In the genomic region with DNA sequence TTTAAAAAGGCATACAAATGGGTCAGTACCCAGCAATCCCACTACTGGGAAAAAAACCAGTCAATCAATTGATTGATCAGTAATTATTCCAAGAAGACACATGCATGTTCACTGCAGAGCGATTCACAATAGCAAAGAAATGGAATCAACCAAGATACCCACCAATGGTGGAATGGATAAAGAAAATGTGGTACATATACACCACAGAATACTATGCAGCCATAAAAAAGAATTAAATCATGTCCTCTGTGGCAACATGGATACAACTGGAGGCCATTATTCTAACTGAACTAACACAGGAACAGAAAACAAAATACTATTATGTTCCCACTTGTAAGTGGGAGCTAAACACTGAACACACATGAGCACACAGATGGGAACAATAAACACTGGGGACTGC, we compare ENCODE assay signal across 1 cellular context.
TF ChIP-seq lines count a peak whose summit lies in the region.

No MANE protein-coding gene starts in this region.

TF ChIP-seq in HEK293, 187 proteins besides CTCF, POLR2A, EP300 and RAD21 (continued from another document):
- TF ChIP-seq, protein P1, sequence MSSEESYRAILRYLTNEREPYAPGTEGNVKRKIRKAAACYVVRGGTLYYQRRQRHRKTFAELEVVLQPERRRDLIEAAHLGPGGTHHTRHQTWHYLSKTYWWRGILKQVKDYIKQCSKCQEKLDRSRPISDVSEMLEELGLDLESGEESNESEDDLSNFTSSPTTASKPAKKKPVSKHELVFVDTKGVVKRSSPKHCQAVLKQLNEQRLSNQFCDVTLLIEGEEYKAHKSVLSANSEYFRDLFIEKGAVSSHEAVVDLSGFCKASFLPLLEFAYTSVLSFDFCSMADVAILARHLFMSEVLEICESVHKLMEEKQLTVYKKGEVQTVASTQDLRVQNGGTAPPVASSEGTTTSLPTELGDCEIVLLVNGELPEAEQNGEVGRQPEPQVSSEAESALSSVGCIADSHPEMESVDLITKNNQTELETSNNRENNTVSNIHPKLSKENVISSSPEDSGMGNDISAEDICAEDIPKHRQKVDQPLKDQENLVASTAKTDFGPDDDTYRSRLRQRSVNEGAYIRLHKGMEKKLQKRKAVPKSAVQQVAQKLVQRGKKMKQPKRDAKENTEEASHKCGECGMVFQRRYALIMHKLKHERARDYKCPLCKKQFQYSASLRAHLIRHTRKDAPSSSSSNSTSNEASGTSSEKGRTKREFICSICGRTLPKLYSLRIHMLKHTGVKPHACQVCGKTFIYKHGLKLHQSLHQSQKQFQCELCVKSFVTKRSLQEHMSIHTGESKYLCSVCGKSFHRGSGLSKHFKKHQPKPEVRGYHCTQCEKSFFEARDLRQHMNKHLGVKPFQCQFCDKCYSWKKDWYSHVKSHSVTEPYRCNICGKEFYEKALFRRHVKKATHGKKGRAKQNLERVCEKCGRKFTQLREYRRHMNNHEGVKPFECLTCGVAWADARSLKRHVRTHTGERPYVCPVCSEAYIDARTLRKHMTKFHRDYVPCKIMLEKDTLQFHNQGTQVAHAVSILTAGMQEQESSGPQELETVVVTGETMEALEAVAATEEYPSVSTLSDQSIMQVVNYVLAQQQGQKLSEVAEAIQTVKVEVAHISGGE (tag by site-specific recombination; conservative IDR thresholded peaks at IDR 0.05; ENCODE audit: low read depth) = no peak
- TF ChIP-seq, protein P2, sequence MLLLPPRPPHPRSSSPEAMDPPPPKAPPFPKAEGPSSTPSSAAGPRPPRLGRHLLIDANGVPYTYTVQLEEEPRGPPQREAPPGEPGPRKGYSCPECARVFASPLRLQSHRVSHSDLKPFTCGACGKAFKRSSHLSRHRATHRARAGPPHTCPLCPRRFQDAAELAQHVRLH (tag by site-specific recombination; IDR thresholded peaks at IDR 0.05) = 0 out of 2 replicates have a peak, but pooled peaks have one; percentile 31
TF ChIP-seq in HEK293: peak in this region for 2.
